Comparison of ENCODE assay signal across 12 cellular contexts in the genomic region with DNA sequence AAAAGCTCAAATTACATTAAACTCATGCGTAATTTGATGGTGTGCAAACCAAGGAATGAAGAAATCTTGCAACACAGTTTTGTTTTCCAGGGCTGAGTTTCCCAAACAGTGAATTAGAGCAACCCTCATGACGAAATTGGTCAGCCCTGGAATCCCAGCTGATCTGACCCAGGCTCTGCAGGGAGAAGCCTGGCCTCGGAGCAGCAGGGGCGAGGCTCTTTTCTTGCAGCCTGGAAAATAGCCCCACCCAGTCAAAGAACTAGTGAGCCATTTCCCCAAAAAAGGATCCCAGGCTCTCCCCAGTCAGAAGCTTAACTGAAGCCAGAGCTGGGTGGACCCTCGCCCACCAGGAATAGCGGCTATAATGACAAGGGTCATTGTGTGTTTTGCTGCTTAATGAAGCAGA.
DNase-seq lines count a peak whose midpoint lies in the region; ATAC-seq and TF ChIP-seq lines count a peak whose summit lies in the region.
"Had no signal": no experiment of that assay in that cellular context is flagged by ENCODE, and none has a peak within 500 bp of the region (broad histone marks: within the 10 kb centered on the region; RNA-seq: fewer than 3 reads in every experiment).

No MANE protein-coding gene starts in this region.

- H3K27me3 ChIP-seq in right cardiac atrium (ENCODE audit: control insufficient read depth, insufficient read depth), result no peaks in the 10 kb centered on the region

- H3K4me3 ChIP-seq in astrocyte of the cerebellum (ENCODE audit: low read depth, low read length), result no peak overlapping the region
- H3K4me3 ChIP-seq in right cardiac atrium (ENCODE audit: low read length), result no peak overlapping the region

- intact Hi-C loops in right cardiac atrium (cut with DNase I), result no loop called here
- intact Hi-C loops in sciatic nerve (cut with DNase I), result no loop called here

- no peaks in the 10 kb centered on the region for H3K9me3 ChIP-seq in right cardiac atrium (ENCODE audit: control insufficient read depth, low read length)

- H3K4me1 ChIP-seq in right cardiac atrium (ENCODE audit: control insufficient read depth, insufficient read depth, low read length), result peaks cover 6% of the 10 kb centered on the region

- peak; percentile 76 for DNase-seq in EL
- peak; percentile 84 for DNase-seq in astrocyte of the cerebellum (ENCODE audit: low read depth)
- DNase-seq in right cardiac atrium, result peak; percentile 85 to 92 (median 86)
- peak; percentile 79 for DNase-seq in sciatic nerve (ENCODE audit: low spot score)
- DNase-seq in ecto neural progenitor cell (ENCODE audit: low spot score), result no peak
- DNase-seq in glutamatergic neuron, result no peak
- DNase-seq in progenitor cell of endocrine pancreas (ENCODE audit: low spot score, unreplicated experiment), result no peak
- DNase-seq: activated CD4-positive, alpha-beta T cell treated with anti-CD3 and anti-CD28 coated beads, Interleukin-2, amount 50 U/mL, for 1 hour; CD4-positive, alpha-beta T cell; effector CD8-positive, alpha-beta T cell; naive thymus-derived CD8-positive, alpha-beta T cell had no signal

- 50% methylated on average over 6 of the region's 6 CpGs for WGBS in right cardiac atrium

- H3K27me3 Mint-ChIP-seq in glutamatergic neuron (ENCODE audit: unreplicated experiment), result peaks cover 1% of the 10 kb centered on the region
- peaks cover 7% of the 10 kb centered on the region for H3K27me3 Mint-ChIP-seq in progenitor cell of endocrine pancreas
- H3K27me3 Mint-ChIP-seq: CD4-positive, alpha-beta T cell; naive thymus-derived CD8-positive, alpha-beta T cell had no signal

- H3K27ac Mint-ChIP-seq in glutamatergic neuron (ENCODE audit: unreplicated experiment) (no peak overlapping the region), progenitor cell of endocrine pancreas (no peak overlapping the region)
- H3K27ac Mint-ChIP-seq: CD4-positive, alpha-beta T cell had no signal

- H3K27ac ChIP-seq in right cardiac atrium (ENCODE audit: low read length), result peak overlapping the region; percentile 55

- H3K4me3 Mint-ChIP-seq in glutamatergic neuron (ENCODE audit: unreplicated experiment) (no peak overlapping the region), progenitor cell of endocrine pancreas (ENCODE audit: low read depth) (no peak overlapping the region)
- H3K4me3 Mint-ChIP-seq: CD4-positive, alpha-beta T cell; naive thymus-derived CD8-positive, alpha-beta T cell had no signal

- in situ Hi-C loops in astrocyte of the cerebellum (cut with HindIII; ENCODE audit: low sequenced_read_pairs), result no loop called here

- H3K36me3 Mint-ChIP-seq in glutamatergic neuron (ENCODE audit: unreplicated experiment) (no peaks in the 10 kb centered on the region), progenitor cell of endocrine pancreas (ENCODE audit: insufficient read depth) (no peaks in the 10 kb centered on the region)
- H3K36me3 Mint-ChIP-seq: naive thymus-derived CD8-positive, alpha-beta T cell had no signal

- peaks cover 6% of the 10 kb centered on the region for H3K4me1 Mint-ChIP-seq in glutamatergic neuron (ENCODE audit: low read depth, unreplicated experiment)
- peaks cover 9% of the 10 kb centered on the region for H3K4me1 Mint-ChIP-seq in progenitor cell of endocrine pancreas (ENCODE audit: low read depth)

- TF ChIP-seq CTCF in astrocyte of the cerebellum (IDR thresholded peaks at IDR 0.05; ENCODE audit: low read depth, low read length, missing control alignments) (no peak), glutamatergic neuron (IDR thresholded peaks at IDR 0.05; ENCODE audit: partially characterized antibody, unreplicated experiment) (no peak), progenitor cell of endocrine pancreas (IDR thresholded peaks at IDR 0.05; ENCODE audit: unreplicated experiment) (no peak)

- ATAC-seq in right cardiac atrium (peak; percentile 89 to 92), sciatic nerve (peak; percentile 94), GM19397 (IDR thresholded peaks at IDR 0.05; ENCODE audit: unreplicated experiment) (no peak)
- ATAC-seq: naive thymus-derived CD8-positive, alpha-beta T cell had no signal

- H3K9me3 Mint-ChIP-seq in glutamatergic neuron (ENCODE audit: unreplicated experiment), result peaks cover 1% of the 10 kb centered on the region
- H3K9me3 Mint-ChIP-seq in progenitor cell of endocrine pancreas (ENCODE audit: low read depth), result no peaks in the 10 kb centered on the region
- H3K9me3 Mint-ChIP-seq: CD4-positive, alpha-beta T cell; naive thymus-derived CD8-positive, alpha-beta T cell had no signal

Comparison
In these comparisons a context has a peak if more than half of its experiments do, and no peak if none do; other contexts are left out.
1. DNase-seq: peak in EL (single experiment), astrocyte of the cerebellum (single experiment), right cardiac atrium (3 of 3) and sciatic nerve (single experiment); none in ecto neural progenitor cell (single experiment), glutamatergic neuron (single experiment) and progenitor cell of endocrine pancreas (single experiment).